2 cellular contexts compared by ENCODE assay signal in genomic region chr2:388752-389151, GRCh38.
TF ChIP-seq lines count a peak whose summit lies in the region.

No MANE protein-coding gene starts in this region.

TF ChIP-seq in K562, 482 proteins besides CTCF, POLR2A, EP300 and RAD21:
- TF ChIP-seq ZNF277 (CRISPR knock-in tag; IDR thresholded peaks at IDR 0.05; ENCODE audit: borderline replicate concordance): peak; percentile 86; the same call in 1 of the 2 replicates

TF ChIP-seq in HepG2, 621 proteins besides CTCF, POLR2A, EP300 and RAD21:
- TF ChIP-seq MBNL3 (CRISPR knock-in tag; conservative IDR thresholded peaks at IDR 0.05): peak; percentile 73; the same call in 1 of the 2 replicates
